ENCODE assay signal across 9 cellular contexts in genomic region chr4:1039493-1040343, GRCh38. TPM values are rescaled to one million over a fixed set of nuclear protein-coding genes. Genes with fewer than 3 reads are reported as not detected.
DNase-seq lines count a peak whose midpoint lies in the region; FAIRE-seq and TF ChIP-seq lines count a peak whose summit lies in the region.
"Had no signal": no experiment of that assay in that cellular context is flagged by ENCODE, and none has a peak within 500 bp of the region (broad histone marks: within the 10 kb centered on the region; RNA-seq: fewer than 3 reads in every experiment).

No MANE protein-coding gene starts in this region.

- no peaks in the 10 kb centered on the region for H3K27me3 ChIP-seq in breast epithelium

- intact Hi-C loops in breast epithelium (cut with DNase I; ENCODE audit: low total_unique reads), result no loop called here

- H3K36me3 ChIP-seq in breast epithelium, result no peaks in the 10 kb centered on the region

- H3K4me1 ChIP-seq in breast epithelium, result peaks cover 8 to 43% of the 10 kb centered on the region in 2 donors

- peak; percentile 59 for DNase-seq in DMS53 (lab: John Stamatoyannopoulos, UW)
- DNase-seq in DMS53 treated with DMSO at 0.1 percent for 48 hours (lab: John Stamatoyannopoulos, UW; ENCODE audit: unreplicated experiment), result no peak
- DNase-seq in breast epithelium (ENCODE audit: low spot score in 2 of 2), result no peak
- DNase-seq in left kidney (ENCODE audit: low read depth, low spot score), result peak; percentile 90
- DNase-seq in urothelium cell line (ENCODE audit: low spot score), result peak; percentile 40
- DNase-seq in stimulated activated CD4-positive, alpha-beta T cell treated with anti-CD3 and anti-CD28 coated beads, Interleukin-1b, Interleukin-23, amount 100 ng/mL, for 48 hours, result no peak
- DNase-seq in middle frontal gyrus (ENCODE audit: extremely low spot score, low spot score), result no peak
- no peak for DNase-seq in stimulated activated naive CD4-positive, alpha-beta T cell (lab: John Stamatoyannopoulos, UW)
- DNase-seq: effector CD8-positive, alpha-beta T cell had no signal

- TF ChIP-seq CTCF in breast epithelium (IDR thresholded peaks at IDR 0.05), result no peak

- no peak overlapping the region for H3K4me3 ChIP-seq in breast epithelium

- H3K9me3 ChIP-seq in breast epithelium, result no peaks in the 10 kb centered on the region

- no peak for FAIRE-seq in urothelium cell line (lab: Jason Lieb, UNC)

- no peak for TF ChIP-seq POLR2A in breast epithelium (IDR thresholded peaks at IDR 0.05)

- H3K27ac ChIP-seq in breast epithelium, result peak overlapping the region; percentile 67 to 77

RNA-seq across cellular contexts. Expression of gene FGFRL1, which starts 28.3 kb away (rescaled TPM):
- 10 to 100 TPM; 19.8 to 40.0 (median 22.9) TPM for total RNA-seq in breast epithelium

RNA-seq across cellular contexts. Expression of gene SLC26A1, which starts 46.5 kb away (rescaled TPM):
- under 1 TPM; 0.33 to 0.48 (median 0.44) TPM for total RNA-seq in breast epithelium

RNA-seq across cellular contexts. Expression of gene IDUA, which starts 52.9 kb away (rescaled TPM):
- total RNA-seq in breast epithelium, result 10 to 100 TPM; 16.3 to 32.8 (median 28.2) TPM

Comparison
In these comparisons a context has a peak if more than half of its experiments do, and no peak if none do; other contexts are left out.
1. DNase-seq: peak in DMS53 (single experiment), left kidney (single experiment) and urothelium cell line (single experiment); none in DMS53 treated with DMSO at 0.1 percent for 48 hours (single experiment), breast epithelium (0 of 2), stimulated activated CD4-positive, alpha-beta T cell treated with anti-CD3 and anti-CD28 coated beads, Interleukin-1b, Interleukin-23, amount 100 ng/mL, for 48 hours (single experiment), middle frontal gyrus (single experiment) and stimulated activated naive CD4-positive, alpha-beta T cell (0 of 6).